Comparison of ENCODE assay signal across 8 cellular contexts in the genomic region with DNA sequence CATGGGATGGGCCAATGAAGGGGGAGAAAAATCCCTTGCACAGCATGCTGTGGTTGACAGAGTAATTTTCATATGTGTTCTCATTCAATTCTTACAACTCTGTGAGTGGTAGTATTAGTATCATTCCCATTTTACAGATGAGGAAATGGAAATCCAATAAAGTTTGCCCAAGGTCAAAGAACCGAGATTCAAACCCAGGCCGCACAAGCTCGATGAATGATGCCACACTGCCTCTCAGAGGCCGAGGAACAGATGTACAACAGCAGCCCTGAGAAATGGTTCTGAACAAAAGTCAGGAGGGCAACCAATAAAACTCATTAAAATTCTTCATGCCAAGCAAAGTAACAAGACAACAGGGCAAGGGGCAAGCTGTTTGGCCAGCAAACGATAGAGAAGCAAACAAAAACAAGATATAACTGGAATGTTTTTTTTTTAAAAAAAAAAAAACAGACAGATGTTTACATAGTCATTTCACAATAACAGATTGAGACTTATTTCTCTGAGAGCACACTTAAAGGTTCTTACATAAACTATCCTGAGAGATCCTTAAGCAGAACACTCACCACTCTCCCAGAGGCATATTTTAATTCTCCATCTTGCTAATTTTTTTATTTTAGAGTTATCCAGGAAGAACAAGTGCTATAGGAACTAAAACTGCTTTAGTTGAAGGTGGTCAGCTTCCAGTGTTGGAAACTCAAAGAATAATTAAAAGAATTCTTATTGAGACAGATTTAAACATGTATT.
DNase-seq lines count a peak whose midpoint lies in the region; ATAC-seq and TF ChIP-seq lines count a peak whose summit lies in the region.

No MANE protein-coding gene starts in this region.

- H3K9me3 Mint-ChIP-seq in Calu3 (ENCODE audit: low read depth, unreplicated experiment) (no peaks in the 10 kb centered on the region), HFFc6 (no peaks in the 10 kb centered on the region)

- H3K4me3 Mint-ChIP-seq in Calu3 (ENCODE audit: low read depth, unreplicated experiment), result no peak overlapping the region
- no peak overlapping the region for H3K4me3 Mint-ChIP-seq in HFFc6

- H3K27me3 Mint-ChIP-seq in Calu3 (ENCODE audit: unreplicated experiment) (peaks cover 86% of the 10 kb centered on the region), HFFc6 (ENCODE audit: insufficient read depth) (peaks cover 3% of the 10 kb centered on the region; the same call in 1 of the 2 replicates)

- H3K4me1 Mint-ChIP-seq in Calu3 (ENCODE audit: low read depth, unreplicated experiment) (no peaks in the 10 kb centered on the region), HFFc6 (ENCODE audit: low read depth) (no peaks in the 10 kb centered on the region)

- TF ChIP-seq CTCF in Calu3 (IDR thresholded peaks at IDR 0.05; ENCODE audit: unreplicated experiment) (no peak), HFFc6 (IDR thresholded peaks at IDR 0.05) (peak; percentile 50; the same call in 1 of the 2 replicates)

- ATAC-seq in GM21737 (IDR thresholded peaks at IDR 0.05; ENCODE audit: unreplicated experiment) (no peak), HG03469 (IDR thresholded peaks at IDR 0.05; ENCODE audit: unreplicated experiment) (no peak), HG03175 (IDR thresholded peaks at IDR 0.05; ENCODE audit: unreplicated experiment) (no peak)

- peak; percentile 13 for DNase-seq in Calu3
- DNase-seq in HFFc6, result peak; percentile 2
- DNase-seq in RKO (ENCODE audit: low spot score), result peak; percentile 52
- peak; percentile 66 for DNase-seq in iPS-NIHi7 (ENCODE audit: extremely low spot score)
- no peak for DNase-seq in middle frontal gyrus (ENCODE audit: extremely low spot score, low spot score)

- no TSS peak for BruUV-seq in Calu3 (replicated peaks; lab: Mats Ljungman, UMichigan)

- intact Hi-C loops in Calu3 (cut with micrococcal nuclease; ENCODE audit: unreplicated experiment), result loop anchor here (2.0 to 10.0 kb wide), 2 partner anchors 522 to 598 kb away; no protein-coding TSS in a partner anchor

- CTCF ChIA-PET in Calu3 (lab: Charles Lee), result interaction anchor here (0.6 kb wide), 1 partner anchor 53 kb away, joined by 4 read pairs; no protein-coding TSS in a partner anchor

- H3K27ac Mint-ChIP-seq in Calu3 (ENCODE audit: unreplicated experiment), result no peak overlapping the region
- H3K27ac Mint-ChIP-seq in HFFc6, result no peak overlapping the region

- H3K36me3 Mint-ChIP-seq in Calu3 (ENCODE audit: insufficient read depth, unreplicated experiment) (no peaks in the 10 kb centered on the region), HFFc6 (ENCODE audit: low read depth) (no peaks in the 10 kb centered on the region)
